In genomic region chr6:11701568-11701967, GRCh38 we compare ENCODE assay signal across 20 cellular contexts.
"Had no signal": no experiment of that assay in that cellular context is flagged by ENCODE, and none has a peak within 500 bp of the region (broad histone marks: within the 10 kb centered on the region; RNA-seq: fewer than 3 reads in every experiment).

No MANE protein-coding gene starts in this region.

- H3K9me3 ChIP-seq: adrenal gland, gastrocnemius medialis, thoracic aorta had no signal

- H3K4me3 Mint-ChIP-seq: activated CD4-positive, alpha-beta memory T cell treated with anti-CD3 and anti-CD28 coated beads, Interleukin-2, amount 10 ng/mL, durations not matched to agents 7 days and 5 days; activated T-cell treated with anti-CD3 and anti-CD28 coated beads, Interleukin-2, amount 50 U/mL, for 24 hours; effector memory CD8-positive, alpha-beta T cell; nephron; stimulated activated naive B cell treated with anti-CD40 and anti-IgM and Interleukin-4, amounts not matched to agents 10 μg/mL and 1 μg/mL and 100 μg/mL, for 72 hours; WTC11 had no signal

- H3K4me1 Mint-ChIP-seq: activated CD4-positive, alpha-beta memory T cell treated with anti-CD3 and anti-CD28 coated beads, Interleukin-2, amount 10 ng/mL, durations not matched to agents 7 days and 5 days; WTC11 had no signal

- H3K27me3 ChIP-seq: adrenal gland, cardiac muscle cell, gastrocnemius medialis had no signal

- H3K36me3 ChIP-seq: adrenal gland, cardiac muscle cell, gastrocnemius medialis, thoracic aorta had no signal

- ATAC-seq: effector memory CD8-positive, alpha-beta T cell; left lobe of liver; sciatic nerve; WTC11 had no signal

- H3K4me3 ChIP-seq: adrenal gland, cardiac muscle cell, gastrocnemius medialis, lung, thoracic aorta had no signal

- H3K9me3 Mint-ChIP-seq: activated CD4-positive, alpha-beta memory T cell treated with anti-CD3 and anti-CD28 coated beads, Interleukin-2, amount 10 ng/mL, durations not matched to agents 7 days and 5 days; activated T-helper 2 cell treated with anti-CD3 and anti-CD28 coated beads, Interferon-gamma antibody, Interleukin-2, Interleukin-4, amounts not matched to agents 10 μg/mL and 5 μg/mL and 100 μg/mL, durations not matched to agents 14 hours and 24 hours and 36 hours; effector memory CD8-positive, alpha-beta T cell had no signal

- H3K27me3 Mint-ChIP-seq: activated T-cell treated with anti-CD3 and anti-CD28 coated beads, Interleukin-2, amount 50 U/mL, for 24 hours; stimulated activated naive B cell treated with anti-CD40 and anti-IgM and Interleukin-4, amounts not matched to agents 10 μg/mL and 1 μg/mL and 100 μg/mL, for 72 hours had no signal

- H3K27ac ChIP-seq: adrenal gland, cardiac muscle cell, gastrocnemius medialis, thoracic aorta had no signal

- DNase-seq: activated CD4-positive, alpha-beta memory T cell treated with anti-CD3 and anti-CD28 coated beads, Interleukin-2, amount 10 ng/mL, durations not matched to agents 7 days and 5 days; activated CD4-positive, alpha-beta T cell treated with anti-CD3 and anti-CD28 coated beads for 4 hours; activated naive CD4-positive, alpha-beta T cell treated with Interleukin-2 at 50 U/mL for 16 hours; activated T-cell treated with anti-CD3 and anti-CD28 coated beads, Interleukin-2, amount 50 U/mL, for 24 hours; effector memory CD8-positive, alpha-beta T cell; head of caudate nucleus; kidney; midbrain; stimulated activated CD4-positive, alpha-beta T cell treated with anti-CD3 and anti-CD28 coated beads, Interleukin-4, amount 100 ng/mL, for 24 hours; stimulated activated naive B cell treated with anti-CD40 and anti-IgM and Interleukin-4, amounts not matched to agents 10 μg/mL and 1 μg/mL and 100 μg/mL, for 72 hours had no signal

- H3K27ac Mint-ChIP-seq: activated CD4-positive, alpha-beta memory T cell treated with anti-CD3 and anti-CD28 coated beads, Interleukin-2, amount 10 ng/mL, durations not matched to agents 7 days and 5 days; activated T-cell treated with anti-CD3 and anti-CD28 coated beads, Interleukin-2, amount 50 U/mL, for 24 hours; activated T-helper 2 cell treated with anti-CD3 and anti-CD28 coated beads, Interferon-gamma antibody, Interleukin-2, Interleukin-4, amounts not matched to agents 10 μg/mL and 5 μg/mL and 100 μg/mL, durations not matched to agents 14 hours and 24 hours and 36 hours; effector memory CD8-positive, alpha-beta T cell; nephron; WTC11 had no signal

- H3K4me1 ChIP-seq: adrenal gland, gastrocnemius medialis had no signal
